ENCODE assay signal across 13 cellular contexts in genomic region chr1:229015791-229016190, GRCh38.
"Had no signal": no experiment of that assay in that cellular context is flagged by ENCODE, and none has a peak within 500 bp of the region (broad histone marks: within the 10 kb centered on the region; RNA-seq: fewer than 3 reads in every experiment).

No MANE protein-coding gene starts in this region.

- H3K27me3 ChIP-seq: cardiac muscle cell, colonic mucosa, transverse colon had no signal

- ATAC-seq: activated T-helper 17 cell treated with anti-CD3 and anti-CD28 coated beads, Interleukin-2, amount 50 U/mL, for 72 hours; stimulated activated effector memory CD8-positive, alpha-beta T cell treated with anti-CD3 and anti-CD28 coated beads, Interleukin-12 subunit alpha, Interleukin-12 subunit beta, amount 100 ng/mL, for 72 hours had no signal

- H3K9me3 ChIP-seq: colonic mucosa, transverse colon had no signal

- H3K9me3 Mint-ChIP-seq: activated naive CD4-positive, alpha-beta T cell treated with anti-CD3 and anti-CD28 coated beads for 36 hours; activated T-helper 17 cell treated with anti-CD3 and anti-CD28 coated beads, Interleukin-2, amount 50 U/mL, for 72 hours; stimulated activated effector memory CD8-positive, alpha-beta T cell treated with anti-CD3 and anti-CD28 coated beads, Interleukin-12 subunit alpha, Interleukin-12 subunit beta, amount 100 ng/mL, for 72 hours; T-helper 1 cell treated with Interleukin-12 subunit alpha and Interleukin-12 subunit beta and Interleukin-4 antibody, amounts not matched to agents 30 μg/mL and 1 μg/mL, for 36 hours had no signal

- H3K27ac Mint-ChIP-seq: activated naive CD4-positive, alpha-beta T cell treated with anti-CD3 and anti-CD28 coated beads for 36 hours; activated T-helper 17 cell treated with anti-CD3 and anti-CD28 coated beads, Interleukin-2, amount 50 U/mL, for 72 hours; stimulated activated effector memory CD8-positive, alpha-beta T cell treated with anti-CD3 and anti-CD28 coated beads, Interleukin-12 subunit alpha, Interleukin-12 subunit beta, amount 100 ng/mL, for 72 hours; T-helper 1 cell treated with Interleukin-12 subunit alpha and Interleukin-12 subunit beta and Interleukin-4 antibody, amounts not matched to agents 30 μg/mL and 1 μg/mL, for 36 hours had no signal

- H3K79me2 ChIP-seq: parathyroid adenoma had no signal

- H3K27me3 Mint-ChIP-seq: activated T-helper 17 cell treated with anti-CD3 and anti-CD28 coated beads, Interleukin-2, amount 50 U/mL, for 72 hours had no signal

- H3K36me3 Mint-ChIP-seq: stimulated activated effector memory CD8-positive, alpha-beta T cell treated with anti-CD3 and anti-CD28 coated beads, Interleukin-12 subunit alpha, Interleukin-12 subunit beta, amount 100 ng/mL, for 72 hours had no signal

- H3K4me3 ChIP-seq: cardiac muscle cell, colonic mucosa, transverse colon had no signal

- H2AFZ ChIP-seq: parathyroid adenoma had no signal

- H3K4me3 Mint-ChIP-seq: activated naive CD4-positive, alpha-beta T cell treated with anti-CD3 and anti-CD28 coated beads for 36 hours; activated T-helper 17 cell treated with anti-CD3 and anti-CD28 coated beads, Interleukin-2, amount 50 U/mL, for 72 hours; stimulated activated effector memory CD8-positive, alpha-beta T cell treated with anti-CD3 and anti-CD28 coated beads, Interleukin-12 subunit alpha, Interleukin-12 subunit beta, amount 100 ng/mL, for 72 hours; T-helper 1 cell treated with Interleukin-12 subunit alpha and Interleukin-12 subunit beta and Interleukin-4 antibody, amounts not matched to agents 30 μg/mL and 1 μg/mL, for 36 hours had no signal

- H3K4me1 ChIP-seq: colonic mucosa, transverse colon had no signal

- H3K4me1 Mint-ChIP-seq: activated T-helper 17 cell treated with anti-CD3 and anti-CD28 coated beads, Interleukin-2, amount 50 U/mL, for 72 hours; stimulated activated effector memory CD8-positive, alpha-beta T cell treated with anti-CD3 and anti-CD28 coated beads, Interleukin-12 subunit alpha, Interleukin-12 subunit beta, amount 100 ng/mL, for 72 hours had no signal

- H3K9ac ChIP-seq: parathyroid adenoma had no signal

- DNase-seq: activated CD4-positive, alpha-beta T cell treated with anti-CD3 and anti-CD28 coated beads for 48 hours; activated CD8-positive, alpha-beta memory T cell treated with anti-CD3 and anti-CD28 coated beads for 24 hours; activated naive CD4-positive, alpha-beta T cell treated with anti-CD3 and anti-CD28 coated beads for 36 hours; colonic mucosa; effector CD4-positive, alpha-beta T cell; mammary epithelial cell; retina; transverse colon had no signal

- H3K36me3 ChIP-seq: cardiac muscle cell, colonic mucosa, transverse colon had no signal

- H3K27ac ChIP-seq: cardiac muscle cell, colonic mucosa, parathyroid adenoma, transverse colon had no signal
